In genomic region chr3:156619376-156619775, GRCh38 we compare ENCODE assay signal across 20 cellular contexts.
"Had no signal": no experiment of that assay in that cellular context is flagged by ENCODE, and none has a peak within 500 bp of the region (broad histone marks: within the 10 kb centered on the region; RNA-seq: fewer than 3 reads in every experiment).

No MANE protein-coding gene starts in this region.

- DNase-seq: activated CD4-positive, alpha-beta T cell treated with anti-CD3 and anti-CD28 coated beads, Interleukin-2, amount 10 ng/mL, durations not matched to agents 24 days and 14 days; activated CD4-positive, CD25-positive, alpha-beta regulatory T cell; activated CD8-positive, alpha-beta memory T cell treated with anti-CD3 and anti-CD28 coated beads, Interleukin-2, amount 50 U/mL, for 48 hours; activated gamma-delta T cell; activated T-cell treated with anti-CD3 and anti-CD28 coated beads, Interleukin-2, amount 50 U/mL, for 72 hours; amygdala; cerebellar nuclear complex; dermis blood vessel endothelial cell; effector memory CD8-positive, alpha-beta T cell; hippocampal formation; naive B cell; retina; stimulated activated CD4-positive, alpha-beta T cell treated with anti-CD3 and anti-CD28 coated beads, Interleukin-15, amount 100 ng/mL, for 24 hours; stimulated activated CD4-positive, alpha-beta T cell treated with anti-CD3 and anti-CD28 coated beads, Interleukin-4, amount 100 ng/mL, for 1 hour; stimulated activated naive B cell treated with anti-CD40 and anti-IgM and Interleukin-4, amounts not matched to agents 10 μg/mL and 1 μg/mL and 100 μg/mL, for 72 hours; T-helper 2 cell; transverse colon had no signal

- H3K4me1 ChIP-seq: transverse colon, vagina had no signal

- H3K9me3 Mint-ChIP-seq: activated naive CD4-positive, alpha-beta T cell treated with anti-CD3 and anti-CD28 coated beads, Interleukin-2, amount 50 U/mL, for 72 hours; activated T-cell treated with anti-CD3 and anti-CD28 coated beads, Interleukin-2, amount 50 U/mL, for 72 hours; effector memory CD8-positive, alpha-beta T cell; naive B cell had no signal

- H3K27me3 ChIP-seq: transverse colon, vagina had no signal

- H3K36me3 Mint-ChIP-seq: activated naive CD4-positive, alpha-beta T cell treated with anti-CD3 and anti-CD28 coated beads, Interleukin-2, amount 50 U/mL, for 72 hours; naive B cell; stimulated activated naive B cell treated with anti-CD40 and anti-IgM and Interleukin-4, amounts not matched to agents 10 μg/mL and 1 μg/mL and 100 μg/mL, for 72 hours had no signal

- H3K27ac ChIP-seq: transverse colon, vagina had no signal

- H3K4me3 Mint-ChIP-seq: activated CD4-positive, alpha-beta T cell treated with anti-CD3 and anti-CD28 coated beads, Interleukin-2, amount 10 ng/mL, durations not matched to agents 24 days and 14 days; activated T-cell treated with anti-CD3 and anti-CD28 coated beads, Interleukin-2, amount 50 U/mL, for 72 hours; effector memory CD8-positive, alpha-beta T cell; naive B cell; stimulated activated naive B cell treated with anti-CD40 and anti-IgM and Interleukin-4, amounts not matched to agents 10 μg/mL and 1 μg/mL and 100 μg/mL, for 72 hours had no signal

- ATAC-seq: activated naive CD4-positive, alpha-beta T cell treated with anti-CD3 and anti-CD28 coated beads, Interleukin-2, amount 50 U/mL, for 72 hours; activated T-cell treated with anti-CD3 and anti-CD28 coated beads, Interleukin-2, amount 50 U/mL, for 72 hours; effector memory CD8-positive, alpha-beta T cell; left lobe of liver; stimulated activated naive B cell treated with anti-CD40 and anti-IgM and Interleukin-4, amounts not matched to agents 10 μg/mL and 1 μg/mL and 100 μg/mL, for 72 hours had no signal

- H3K4me3 ChIP-seq: transverse colon, vagina had no signal

- H3K9me3 ChIP-seq: transverse colon, vagina had no signal

- H3K27ac Mint-ChIP-seq: activated CD4-positive, alpha-beta T cell treated with anti-CD3 and anti-CD28 coated beads, Interleukin-2, amount 10 ng/mL, durations not matched to agents 24 days and 14 days; activated naive CD4-positive, alpha-beta T cell treated with anti-CD3 and anti-CD28 coated beads, Interleukin-2, amount 50 U/mL, for 72 hours; activated T-cell treated with anti-CD3 and anti-CD28 coated beads, Interleukin-2, amount 50 U/mL, for 72 hours; effector memory CD8-positive, alpha-beta T cell; naive B cell; stimulated activated naive B cell treated with anti-CD40 and anti-IgM and Interleukin-4, amounts not matched to agents 10 μg/mL and 1 μg/mL and 100 μg/mL, for 72 hours had no signal

- H3K36me3 ChIP-seq: transverse colon, vagina had no signal
